In the genomic region with DNA sequence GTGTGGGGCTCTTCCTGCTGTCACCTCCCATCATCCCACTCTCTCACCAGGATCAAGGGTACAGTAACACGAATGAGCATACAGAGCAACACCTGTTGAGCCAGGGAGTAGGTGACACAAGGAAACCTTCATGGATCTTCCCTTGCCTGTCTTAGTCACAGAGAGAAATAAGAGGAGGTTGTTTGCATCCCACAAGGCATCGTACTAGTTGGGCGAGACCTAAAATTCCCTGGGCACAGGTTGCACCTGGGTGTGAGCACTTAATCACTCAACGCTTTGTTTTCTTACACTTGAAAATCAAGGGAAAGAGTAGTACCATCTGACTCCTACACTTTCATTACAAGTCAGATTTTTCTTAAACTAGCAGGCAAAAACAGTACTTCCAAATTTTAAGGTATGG, we compare ENCODE assay signal across 1 cellular context.
TF ChIP-seq lines count a peak whose summit lies in the region.

No MANE protein-coding gene starts in this region.

TF ChIP-seq in WTC11, 78 proteins besides CTCF, POLR2A, EP300 and RAD21 (continued from another document):
- TF ChIP-seq, protein P1, sequence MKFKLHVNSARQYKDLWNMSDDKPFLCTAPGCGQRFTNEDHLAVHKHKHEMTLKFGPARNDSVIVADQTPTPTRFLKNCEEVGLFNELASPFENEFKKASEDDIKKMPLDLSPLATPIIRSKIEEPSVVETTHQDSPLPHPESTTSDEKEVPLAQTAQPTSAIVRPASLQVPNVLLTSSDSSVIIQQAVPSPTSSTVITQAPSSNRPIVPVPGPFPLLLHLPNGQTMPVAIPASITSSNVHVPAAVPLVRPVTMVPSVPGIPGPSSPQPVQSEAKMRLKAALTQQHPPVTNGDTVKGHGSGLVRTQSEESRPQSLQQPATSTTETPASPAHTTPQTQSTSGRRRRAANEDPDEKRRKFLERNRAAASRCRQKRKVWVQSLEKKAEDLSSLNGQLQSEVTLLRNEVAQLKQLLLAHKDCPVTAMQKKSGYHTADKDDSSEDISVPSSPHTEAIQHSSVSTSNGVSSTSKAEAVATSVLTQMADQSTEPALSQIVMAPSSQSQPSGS (CRISPR knock-in tag; IDR thresholded peaks at IDR 0.05; ENCODE audit: borderline replicate concordance, low read depth) = no peak
TF ChIP-seq in WTC11: peak in this region for 0.
